In the genomic region with DNA sequence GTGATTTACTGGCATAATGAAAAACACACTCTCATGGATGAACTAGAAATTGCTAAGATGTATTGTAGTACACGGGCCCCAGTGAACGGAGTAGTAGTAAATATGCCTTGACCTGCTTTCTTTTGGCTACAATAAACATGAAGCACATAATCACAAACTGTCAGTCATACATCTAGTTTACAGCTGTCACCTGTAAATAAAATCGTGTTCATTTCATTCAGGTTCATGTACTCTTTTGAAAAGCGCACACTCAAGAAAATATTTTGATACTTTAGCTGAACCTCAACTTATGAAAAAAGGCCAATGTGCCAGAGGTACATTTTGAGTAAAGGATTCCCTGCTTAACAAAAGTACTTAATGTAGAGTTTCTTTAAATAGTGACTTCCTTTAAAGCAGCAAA, we compare ENCODE assay signal across 23 cellular contexts. TPM values are rescaled to one million over a fixed set of nuclear protein-coding genes. Genes with fewer than 3 reads are reported as not detected.
DNase-seq lines count a peak whose midpoint lies in the region; ATAC-seq, FAIRE-seq and TF ChIP-seq lines count a peak whose summit lies in the region.
"Had no signal": no experiment of that assay in that cellular context is flagged by ENCODE, and none has a peak within 500 bp of the region (broad histone marks: within the 10 kb centered on the region; RNA-seq: fewer than 3 reads in every experiment).

No MANE protein-coding gene starts in this region.

- CTCF ChIA-PET in OCI-LY7 (lab: Charles Lee; ENCODE audit: unreplicated experiment) (no interaction called here), K562 (lab: Yijun Ruan, JAX; ENCODE audit: low intra/inter-chr PET ratio) (no interaction called here)

- ATAC-seq in heart right ventricle, result no peak
- ATAC-seq in K562, result peak; percentile 24
- ATAC-seq: A549, GM12878, GM23338, HCT116 had no signal

- TF ChIP-seq CTCF in cardiac muscle cell (IDR thresholded peaks at IDR 0.05; ENCODE audit: low read depth, low read length) (no peak), heart right ventricle (IDR thresholded peaks at IDR 0.05) (no peak), OCI-LY7 (conservative IDR thresholded peaks at IDR 0.05; ENCODE audit: low read length) (no peak), K562 (IDR thresholded peaks at IDR 0.05 in 2 of 3, conservative IDR thresholded peaks at IDR 0.05 in 1 of 3; ENCODE audit: insufficient read depth in 2 of 3, low read depth in 1 of 3, low read length in 3 of 3) (no peak)

- H3K27me3 ChIP-seq in cardiac muscle cell, result no peaks in the 10 kb centered on the region
- no peaks in the 10 kb centered on the region for H3K27me3 ChIP-seq in heart right ventricle
- H3K27me3 ChIP-seq in K562 (ENCODE audit: control insufficient read depth in 2 of 2, insufficient read depth in 2 of 2, low read length in 2 of 2), result no peaks in the 10 kb centered on the region
- H3K27me3 ChIP-seq: BE2C; BLaER1 treated with 17β-estradiol and CSF1 and Interleukin-3, amounts not matched to agents 10 nM and 100 nM had no signal

- peaks cover 11% of the 10 kb centered on the region for H3K36me3 ChIP-seq in cardiac muscle cell
- peaks cover 0 to 38% (median 19%) of the 10 kb centered on the region in 9 donors for H3K36me3 ChIP-seq in heart right ventricle
- H3K36me3 ChIP-seq in OCI-LY7 (ENCODE audit: insufficient read depth, low read length), result peaks cover 40% of the 10 kb centered on the region
- peaks cover 35% of the 10 kb centered on the region for H3K36me3 ChIP-seq in K562 (ENCODE audit: control insufficient read depth, insufficient read depth, low read length)

- H3K4me1 ChIP-seq in cardiac muscle cell (ENCODE audit: low read depth) (peaks cover 27% of the 10 kb centered on the region), heart right ventricle (no peaks in the 10 kb centered on the region), OCI-LY7 (ENCODE audit: insufficient read depth, low read length, poor library complexity, severe bottlenecking) (no peaks in the 10 kb centered on the region), K562 (replicated peaks in 1 of 2; ENCODE audit: control insufficient read depth in 2 of 2, insufficient read depth in 2 of 2, low read length in 2 of 2) (peaks cover 0 to 21% of the 10 kb centered on the region in 2 experiments; a peak in 3 of 5 replicates)
- H3K4me1 ChIP-seq: A549; BE2C; BLaER1 treated with 17β-estradiol and CSF1 and Interleukin-3, amounts not matched to agents 10 nM and 100 nM had no signal

- FAIRE-seq in K562 (lab: Jason Lieb, UNC), result peak; percentile 49
- FAIRE-seq: A549, GM12878 had no signal

- H3K4me2 ChIP-seq in OCI-LY7 (ENCODE audit: low read length) (no peak overlapping the region), K562 (ENCODE audit: insufficient read depth, low read length) (peak overlapping the region; percentile 24; the same call in 1 of the 2 replicates)
- H3K4me2 ChIP-seq: A549; BLaER1 treated with 17β-estradiol and CSF1 and Interleukin-3, amounts not matched to agents 10 nM and 100 nM; GM23338 had no signal

- no peaks in the 10 kb centered on the region for H4K20me1 ChIP-seq in OCI-LY7 (ENCODE audit: insufficient read depth, low read length)
- H4K20me1 ChIP-seq in K562 (replicated peaks; ENCODE audit: control insufficient read depth, insufficient read depth, low read length), result no peaks in the 10 kb centered on the region
- H4K20me1 ChIP-seq: BLaER1 treated with 17β-estradiol and CSF1 and Interleukin-3, amounts not matched to agents 10 nM and 100 nM had no signal

- peak overlapping the region; percentile 47 for H3K27ac ChIP-seq in cardiac muscle cell
- H3K27ac ChIP-seq in heart right ventricle, result no peak overlapping the region
- no peak overlapping the region for H3K27ac ChIP-seq in OCI-LY7 (ENCODE audit: low read depth, low read length, poor library complexity, severe bottlenecking)
- no peak overlapping the region for H3K27ac ChIP-seq in K562 (ENCODE audit: extremely low read depth, low read depth, low read length)
- H3K27ac ChIP-seq: A549; BLaER1 treated with 17β-estradiol and CSF1 and Interleukin-3, amounts not matched to agents 10 nM and 100 nM had no signal

- no peaks in the 10 kb centered on the region for H3K9me1 ChIP-seq in K562 (ENCODE audit: control insufficient read depth, insufficient read depth, low read length)

- in situ Hi-C loops in K562 (cut with MboI), result loop anchor here (10.0 kb wide), 1 partner anchor 91 kb away; no protein-coding TSS in a partner anchor

- BruUV-seq in OCI-LY7 (replicated peaks; lab: Mats Ljungman, UMichigan) (TSS peak; percentile 37), K562 (replicated peaks; lab: Mats Ljungman, UMichigan) (no TSS peak)

- no peaks in the 10 kb centered on the region for H3K79me2 ChIP-seq in OCI-LY7 (ENCODE audit: insufficient read depth, low read depth, low read length)
- H3K79me2 ChIP-seq in K562 (ENCODE audit: control insufficient read depth, insufficient read depth, low read length), result no peaks in the 10 kb centered on the region

- H3K9me2 ChIP-seq in OCI-LY7 (ENCODE audit: insufficient read depth, low read length), result no peaks in the 10 kb centered on the region

- H3K9me3 ChIP-seq in cardiac muscle cell (ENCODE audit: low read depth) (no peaks in the 10 kb centered on the region), heart right ventricle (no peaks in the 10 kb centered on the region), OCI-LY7 (ENCODE audit: low read length) (no peaks in the 10 kb centered on the region), K562 (replicated peaks; ENCODE audit: control insufficient read depth, insufficient read depth, low read depth, low read length) (no peaks in the 10 kb centered on the region)
- H3K9me3 ChIP-seq: A549; BE2C; BLaER1 treated with 17β-estradiol and CSF1 and Interleukin-3, amounts not matched to agents 10 nM and 100 nM had no signal

- intact Hi-C loops in heart right ventricle (cut with DNase I), result no loop called here
- intact Hi-C loops in OCI-LY7 (cut with micrococcal nuclease; ENCODE audit: unreplicated experiment), result no loop called here
- intact Hi-C loops in K562 (cut with micrococcal nuclease), result loop anchor here (2.0 to 5.0 kb wide), 2 partner anchors 59 to 129 kb away; no protein-coding TSS in a partner anchor

- H3K9ac ChIP-seq in K562 (ENCODE audit: insufficient read depth in 1 of 2, low read depth in 2 of 2, low read length in 2 of 2), result no peak overlapping the region
- H3K9ac ChIP-seq: BLaER1 treated with 17β-estradiol and CSF1 and Interleukin-3, amounts not matched to agents 10 nM and 100 nM had no signal

- TF ChIP-seq RAD21 in K562 (CRISPR knock-in tag; conservative IDR thresholded peaks at IDR 0.05 in 1 of 2, IDR thresholded peaks at IDR 0.05 in 1 of 2), result no peak

- POLR2A ChIA-PET in OCI-LY7 (lab: Charles Lee) (interaction anchor here (0.6 to 1.0 kb wide), 5 partner anchors 12 to 262 kb away, joined by 3 to 10 read pairs (median 4); no protein-coding TSS in a partner anchor), K562 (lab: Yijun Ruan, JAX) (interaction anchor here (0.5 to 1.5 kb wide), 6 partner anchors 10 to 46 kb away, joined by 3 to 6 read pairs (median 4); no protein-coding TSS in a partner anchor)

- no peak for TF ChIP-seq EP300 in K562 (IDR thresholded peaks at IDR 0.05; ENCODE audit: low read length)

- DNase-seq in cardiac muscle cell (ENCODE audit: low read depth in 1 of 2, low spot score in 1 of 2) (no peak), heart right ventricle (no peak), OCI-LY7 (ENCODE audit: low spot score) (no peak), K562 (ENCODE audit: extremely low read depth in 1 of 4, low spot score in 3 of 4) (no peak), NCI-H524 treated with DMSO at 0.1 percent for 48 hours (lab: John Stamatoyannopoulos, UW) (no peak)
- DNase-seq in stimulated activated CD4-positive, alpha-beta T cell treated with anti-CD3 and anti-CD28 coated beads, Interleukin-4, amount 100 ng/mL, for 1 hour, result no peak
- DNase-seq: 8988T; ACHN; AML-193; BE2C; CD4-positive, alpha-beta T cell; COR-L47; DMS153; DND-41; GDM1; H9 had no signal

- TF ChIP-seq POLR2A in K562 (conservative IDR thresholded peaks at IDR 0.05), result no peak

- H3K4me3 ChIP-seq in cardiac muscle cell, result no peak overlapping the region
- H3K4me3 ChIP-seq in heart right ventricle, result no peak overlapping the region
- no peak overlapping the region for H3K4me3 ChIP-seq in OCI-LY7 (ENCODE audit: low read depth, low read length, poor library complexity, severe bottlenecking)
- H3K4me3 ChIP-seq in K562, result no peak overlapping the region
- H3K4me3 ChIP-seq: A549; BLaER1 treated with 17β-estradiol and CSF1 and Interleukin-3, amounts not matched to agents 10 nM and 100 nM; GM12878; GM23338 had no signal

- WGBS in heart right ventricle, 2 donors, result 90 to 92% methylated on average over 4 of the region's 4 CpGs
- WGBS in K562 (ENCODE audit: insufficient coverage, low coverage, missing lambda C conversion rate), result 59% methylated on average over 4 of the region's 4 CpGs

- H2AFZ ChIP-seq in OCI-LY7 (ENCODE audit: low read length), result no peak overlapping the region
- H2AFZ ChIP-seq in K562 (ENCODE audit: low read depth, low read length), result peak overlapping the region; percentile 56
- H2AFZ ChIP-seq: GM23338 had no signal

RNA-seq across cellular contexts. Expression of gene SLC30A10, which starts 37.6 kb away (rescaled TPM):
- total RNA-seq in cardiac muscle cell, result 0.21 and 0.95 TPM in 2 replicates
- polyA plus RNA-seq in cardiac muscle cell, result 0.59 and 1.5 TPM in 2 replicates
- under 1 TPM in 7 of 10 donors, not detected in 3; 0.15 to 0.56 (median 0.25) TPM for total RNA-seq in heart right ventricle
- under 1 TPM in 1 of 2 donors, not detected in 1; 0.22 TPM for polyA plus RNA-seq in heart right ventricle
- total RNA-seq in OCI-LY7 (2014; rRNA removed; shearing (Covaris generic)), result not detected in 2 replicates
- not detected in 2 replicates for total RNA-seq in OCI-LY7 (2022)
- 24.4 and 39.4 TPM in 2 replicates for total RNA-seq in K562 (2011; cell fraction: chromatin; rRNA removed; ENCODE audit: low replicate concordance)
- 18.3 and 27.1 TPM in 2 replicates for total RNA-seq in K562 (2011; cell fraction: nucleolus; rRNA removed)
- 29.8 and 32.1 TPM in 2 replicates for total RNA-seq in K562 (2011; cell fraction: nucleoplasm; rRNA removed)
- total RNA-seq in K562 (2014; rRNA removed), result 5.9 and 7.4 TPM in 2 replicates
- total RNA-seq in K562 (2014; rRNA removed; fragmentation: Illumina TruSeq; extraction: Trizol), result 7.1 and 8.1 TPM in 2 replicates
- total RNA-seq in K562 (2015; rRNA removed; fragmentation: Illumina TruSeq; extraction: Trizol), result 3.5 and 3.9 TPM in 2 replicates
- 8.8 and 9.4 TPM in 2 replicates for total RNA-seq in K562 (2021)
- 8.9 and 11.3 TPM in 2 replicates for polyA plus RNA-seq in K562 (2011; rRNA removed)
- 4.9 and 8.9 TPM in 2 replicates for polyA plus RNA-seq in K562 (2011; cell fraction: cytosol; rRNA removed)
- polyA plus RNA-seq in K562 (2011; cell fraction: nucleus; rRNA removed), result 18.4 and 35.5 TPM in 2 replicates
- 3.2 and 5.9 TPM in 2 replicates for polyA plus RNA-seq in K562 (2012)
- 8.0 and 8.4 TPM in 2 replicates for polyA plus RNA-seq in K562 (2014; fragmentation: Illumina TruSeq; extraction: Trizol)
- polyA plus RNA-seq in K562 (2014; fragmentation: Nextera tagmentation; extraction: Ambion mirVana), result 1 to 10 TPM; 2.6 to 3.8 TPM
- 9.5 and 10.5 TPM in 2 replicates for polyA plus RNA-seq in K562 (2014; rRNA removed)
- polyA minus RNA-seq in K562 (2011; rRNA and poly(A)+ RNA removed), result 6.9 and 7.9 TPM in 2 replicates
- 3.4 and 5.9 TPM in 2 replicates for polyA minus RNA-seq in K562 (2011; cell fraction: cytosol; rRNA and poly(A)+ RNA removed)
- polyA minus RNA-seq in K562 (2011; cell fraction: nucleus; rRNA and poly(A)+ RNA removed), result 6.9 and 9.4 TPM in 2 replicates
- total RNA-seq: CD4-positive, alpha-beta T cell; GM12878; H4 had no signal
- polyA plus RNA-seq: CD14-positive monocyte, GM12878 had no signal
